Comparison of ENCODE assay signal across 21 cellular contexts in genomic region chr9:20788526-20789421, GRCh38.
DNase-seq lines count a peak whose midpoint lies in the region; ATAC-seq lines count a peak whose summit lies in the region.
"Had no signal": no experiment of that assay in that cellular context is flagged by ENCODE, and none has a peak within 500 bp of the region (broad histone marks: within the 10 kb centered on the region; RNA-seq: fewer than 3 reads in every experiment).

No MANE protein-coding gene starts in this region.

- DNase-seq in G401 (ENCODE audit: low spot score) (peak; percentile 87), NCI-H82 treated with DMSO at 0.1 percent for 48 hours (lab: John Stamatoyannopoulos, UW; ENCODE audit: unreplicated experiment) (peak; percentile 61), cerebellum (ENCODE audit: low spot score) (peak; percentile 64), left lobe of liver (ENCODE audit: low spot score) (no peak), mucosa of gallbladder (ENCODE audit: low spot score) (no peak), AG20443 (ENCODE audit: low spot score) (no peak), NCI-H1436 (lab: John Stamatoyannopoulos, UW) (no peak)
- DNase-seq: activated naive CD4-positive, alpha-beta T cell treated with anti-CD3 and anti-CD28 coated beads for 36 hours; activated T-cell treated with anti-CD3 and anti-CD28 coated beads, Interleukin-2, amount 50 U/mL, for 4 hours; HFFc6; hippocampal formation; kidney; natural killer cell; NCI-H1048; NK-92 treated with Interleukin-12 subunit alpha and Interleukin-12 subunit beta, amount 100 ng/mL, for 24 hours; pancreas; T-helper 9 cell had no signal

- ATAC-seq in left lobe of liver (peak; percentile 19), HG02852 (IDR thresholded peaks at IDR 0.05; ENCODE audit: unreplicated experiment) (no peak)
- ATAC-seq: activated CD4-positive, CD25-positive, alpha-beta regulatory T cell treated with anti-CD3 and anti-CD28 coated beads, Interleukin-2, amount 50 U/mL, for 24 hours; activated T-cell treated with anti-CD3 and anti-CD28 coated beads, Interleukin-2, amount 50 U/mL, for 4 hours; natural killer cell; Panc1; stimulated activated effector memory CD8-positive, alpha-beta T cell treated with anti-CD3 and anti-CD28 coated beads, Interleukin-12 subunit alpha, Interleukin-12 subunit beta, amount 100 ng/mL, for 72 hours had no signal

- in situ Hi-C loops in G401 (cut with HindIII; ENCODE audit: low sequenced_read_pairs): no loop called here

Comparison
In these comparisons a context has a peak if more than half of its experiments do, and no peak if none do; other contexts are left out.
1. DNase-seq: peak in G401 (single experiment), NCI-H82 treated with DMSO at 0.1 percent for 48 hours (single experiment) and cerebellum (single experiment); none in left lobe of liver (single experiment), mucosa of gallbladder (single experiment), AG20443 (single experiment) and NCI-H1436 (single experiment).